ENCODE assay signal across 8 cellular contexts in genomic region chr4:42654606-42655005, GRCh38. TPM values are rescaled to one million over a fixed set of nuclear protein-coding genes. Genes with fewer than 3 reads are reported as not detected.
DNase-seq lines count a peak whose midpoint lies in the region; ATAC-seq and TF ChIP-seq lines count a peak whose summit lies in the region.

No MANE protein-coding gene starts in this region.

- BruUV-seq in OCI-LY7 (replicated peaks; lab: Mats Ljungman, UMichigan) = no TSS peak

- 68% methylated on average over 1 of the region's 1 CpG for WGBS in prostate gland

- peak overlapping the region; percentile 88 for H3K4me2 ChIP-seq in OCI-LY7 (ENCODE audit: low read length)

- no peak overlapping the region for H2AFZ ChIP-seq in OCI-LY7 (ENCODE audit: low read length)

- DNase-seq in NCI-H1092 treated with DMSO at 0.1 percent for 48 hours (lab: John Stamatoyannopoulos, UW) = peak; percentile 3
- DNase-seq in NCI-H1092 (lab: John Stamatoyannopoulos, UW) = no peak
- peak; percentile 84 for DNase-seq in H4 (ENCODE audit: low spot score)
- DNase-seq in OCI-LY7 (ENCODE audit: low spot score) = no peak
- no peak for DNase-seq in prostate gland (ENCODE audit: low spot score)
- no peak for DNase-seq in NCI-H1417 (lab: John Stamatoyannopoulos, UW)

- no peak overlapping the region for H3K9ac ChIP-seq in endocrine pancreas (ENCODE audit: control insufficient read depth, insufficient read depth, low read length)

- H3K79me2 ChIP-seq in OCI-LY7 (ENCODE audit: insufficient read depth, low read depth, low read length) = peaks cover 78% of the 10 kb centered on the region

- H3K36me3 ChIP-seq in OCI-LY7 (ENCODE audit: insufficient read depth, low read length) (peaks cover 63% of the 10 kb centered on the region), endocrine pancreas (ENCODE audit: control insufficient read depth, insufficient read depth, low read length) (no peaks in the 10 kb centered on the region), prostate gland (no peaks in the 10 kb centered on the region)

- TF ChIP-seq CTCF in OCI-LY7 (conservative IDR thresholded peaks at IDR 0.05; ENCODE audit: low read length) (0 out of 2 replicates have a peak, but pooled peaks have one; percentile 21), prostate gland (IDR thresholded peaks at IDR 0.05) (no peak)

- peak overlapping the region; percentile 98 for H3K4me3 ChIP-seq in OCI-LY7 (ENCODE audit: low read depth, low read length, poor library complexity, severe bottlenecking)
- peak overlapping the region; percentile 72 for H3K4me3 ChIP-seq in endocrine pancreas (ENCODE audit: control insufficient read depth, insufficient read depth, low read length)
- H3K4me3 ChIP-seq in prostate gland = no peak overlapping the region

- peaks cover 21% of the 10 kb centered on the region; the same call in 1 of the 2 replicates for H4K20me1 ChIP-seq in OCI-LY7 (ENCODE audit: insufficient read depth, low read length)

- POLR2A ChIA-PET in OCI-LY7 (lab: Charles Lee) = interaction anchor here (0.6 to 1.5 kb wide), 7 partner anchors 9 to 24 kb away, joined by 3 to 12 read pairs (median 4); no protein-coding TSS in a partner anchor

- CTCF ChIA-PET in OCI-LY7 (lab: Charles Lee; ENCODE audit: unreplicated experiment) = no interaction called here

- peak overlapping the region; percentile 75 for H3K27ac ChIP-seq in OCI-LY7 (ENCODE audit: low read depth, low read length, poor library complexity, severe bottlenecking)
- peak overlapping the region; percentile 29 to 31 for H3K27ac ChIP-seq in prostate gland

- H3K9me3 ChIP-seq in OCI-LY7 (ENCODE audit: low read length) = peaks cover 40% of the 10 kb centered on the region
- peaks cover 2% of the 10 kb centered on the region for H3K9me3 ChIP-seq in endocrine pancreas (ENCODE audit: control insufficient read depth, low read length)
- no peaks in the 10 kb centered on the region for H3K9me3 ChIP-seq in prostate gland

- no peak for ATAC-seq in GM21381 (IDR thresholded peaks at IDR 0.05; ENCODE audit: unreplicated experiment)

- no peak for TF ChIP-seq POLR2A in prostate gland (IDR thresholded peaks at IDR 0.05)

- H3K9me2 ChIP-seq in OCI-LY7 (ENCODE audit: insufficient read depth, low read length) = no peaks in the 10 kb centered on the region

- intact Hi-C loops in OCI-LY7 (cut with micrococcal nuclease; ENCODE audit: unreplicated experiment) (loop anchor here (5.0 to 10.0 kb wide), 2 partner anchors 113 to 500 kb away; partner anchors contain the start of gene BEND4), prostate gland (cut with DNase I) (no loop called here)

- peaks cover 39% of the 10 kb centered on the region for H3K4me1 ChIP-seq in OCI-LY7 (ENCODE audit: insufficient read depth, low read length, poor library complexity, severe bottlenecking)
- H3K4me1 ChIP-seq in endocrine pancreas (ENCODE audit: control insufficient read depth, insufficient read depth, low read length) = peaks cover 17% of the 10 kb centered on the region
- no peaks in the 10 kb centered on the region for H3K4me1 ChIP-seq in prostate gland (replicated peaks)

- no peaks in the 10 kb centered on the region for H3K27me3 ChIP-seq in endocrine pancreas (ENCODE audit: control insufficient read depth, insufficient read depth, low read length)
- no peaks in the 10 kb centered on the region for H3K27me3 ChIP-seq in prostate gland (replicated peaks; ENCODE audit: insufficient read depth)

RNA-seq across cellular contexts. Expression of gene ATP8A1, which starts 2.3 kb away (rescaled TPM):
- total RNA-seq in H4 (2014; rRNA removed; shearing (Covaris generic)) = 1.3 and 2.4 TPM in 2 replicates
- total RNA-seq in OCI-LY7 (2014; rRNA removed; shearing (Covaris generic)) = 76.7 and 80.0 TPM in 2 replicates
- total RNA-seq in OCI-LY7 (2022) (141 and 149 TPM in 2 replicates), prostate gland (10 to 100 TPM; 18.6 to 74.0 TPM)

Comparison
In these comparisons a context has a peak if more than half of its experiments do, and no peak if none do; other contexts are left out.
1. DNase-seq: peak in NCI-H1092 treated with DMSO at 0.1 percent for 48 hours (single experiment) and H4 (single experiment); none in NCI-H1092 (single experiment), OCI-LY7 (single experiment), prostate gland (single experiment) and NCI-H1417 (0 of 3).
2. H3K4me3 ChIP-seq: peak in OCI-LY7 (single experiment) and endocrine pancreas (single experiment); none in prostate gland (0 of 2).